Comparison of ENCODE assay signal across 1 cellular context in genomic region chr6:150143521-150144293, GRCh38.
TF ChIP-seq lines count a peak whose summit lies in the region.

No MANE protein-coding gene starts in this region.

TF ChIP-seq in K562, 482 proteins besides CTCF, POLR2A, EP300 and RAD21 (continued from another document and continues in another):
- TF ChIP-seq ZNF232 (CRISPR knock-in tag; IDR thresholded peaks at IDR 0.05) (no peak), PHTF2 (CRISPR knock-in tag; IDR thresholded peaks at IDR 0.05) (no peak), HMG20A (CRISPR knock-in tag; conservative IDR thresholded peaks at IDR 0.05) (no peak), RBBP5 (IDR thresholded peaks at IDR 0.05; ENCODE audit: borderline replicate concordance, insufficient read depth, low read length, poor library complexity, severe bottlenecking) (peak; percentile 7), TEAD1 (CRISPR knock-in tag; IDR thresholded peaks at IDR 0.05) (0 out of 4 replicates have a peak, but pooled peaks of 1 of the 2 experiments have one; percentile 13), NR4A1 (CRISPR knock-in tag; IDR thresholded peaks at IDR 0.05) (no peak), NR4A1 (tag; IDR thresholded peaks at IDR 0.05) (no peak), KAT7 (CRISPR knock-in tag; IDR thresholded peaks at IDR 0.05; ENCODE audit: borderline replicate concordance) (no peak), SMARCC2 (IDR thresholded peaks at IDR 0.05; ENCODE audit: low read depth) (no peak), CHAMP1 (IDR thresholded peaks at IDR 0.05) (no peak), E2F8 (IDR thresholded peaks at IDR 0.05; ENCODE audit: low read depth, partially characterized antibody) (no peak), ZNF639 (CRISPR knock-in tag; conservative IDR thresholded peaks at IDR 0.05 in 1 of 2, IDR thresholded peaks at IDR 0.05 in 1 of 2) (no peak), ZNF696 (CRISPR knock-in tag; conservative IDR thresholded peaks at IDR 0.05) (no peak), EZH2 (IDR thresholded peaks at IDR 0.05; ENCODE audit: borderline replicate concordance, low read depth, low read length) (no peak), GATAD2B (IDR thresholded peaks at IDR 0.05; ENCODE audit: borderline replicate concordance) (no peak), ETV5 (CRISPR knock-in tag; IDR thresholded peaks at IDR 0.05; ENCODE audit: low read depth) (0 out of 2 replicates have a peak, but pooled peaks have one; percentile 57), ZNF512 (tag; IDR thresholded peaks at IDR 0.05) (no peak), ZKSCAN1 (IDR thresholded peaks at IDR 0.05; ENCODE audit: low read depth, low read length) (no peak), FOXA3 (CRISPR knock-in tag; conservative IDR thresholded peaks at IDR 0.05 in 1 of 2, IDR thresholded peaks at IDR 0.05 in 1 of 2) (no peak), CREB5 (CRISPR knock-in tag; IDR thresholded peaks at IDR 0.05) (no peak), E2F4 (CRISPR knock-in tag; IDR thresholded peaks at IDR 0.05; ENCODE audit: low read depth) (no peak), E2F6 (IDR thresholded peaks at IDR 0.05; ENCODE audit: borderline replicate concordance in 1 of 2, extremely low read depth in 1 of 2, insufficient read depth in 1 of 2, insufficient read length in 1 of 2, low read depth in 1 of 2, low read length in 1 of 2, poor library complexity in 1 of 2, severe bottlenecking in 1 of 2) (no peak), CHD2 (IDR thresholded peaks at IDR 0.05; ENCODE audit: low read depth, low read length) (0 out of 2 replicates have a peak, but pooled peaks have one; percentile 10), ZNF766 (CRISPR knock-in tag; conservative IDR thresholded peaks at IDR 0.05) (no peak), MAZ (CRISPR knock-in tag; conservative IDR thresholded peaks at IDR 0.05 in 1 of 2, IDR thresholded peaks at IDR 0.05 in 1 of 2) (0 out of 4 replicates have a peak, but pooled peaks of 1 of the 2 experiments have one; percentile 16), CHD4 (IDR thresholded peaks at IDR 0.05; ENCODE audit: insufficient read depth, insufficient replicate concordance, low read depth, low read length, poor library complexity, severe bottlenecking) (peak; percentile 10), HNRNPL (IDR thresholded peaks at IDR 0.05; ENCODE audit: low read depth, low read length) (no peak), TCF7L2 (IDR thresholded peaks at IDR 0.05; ENCODE audit: low read depth, low read length) (no peak), ELK3 (CRISPR knock-in tag; IDR thresholded peaks at IDR 0.05) (no peak), STAG1 (CRISPR knock-in tag; IDR thresholded peaks at IDR 0.05; ENCODE audit: borderline replicate concordance) (no peak), FIP1L1 (IDR thresholded peaks at IDR 0.05; ENCODE audit: low read depth, low read length, poor library complexity, severe bottlenecking) (no peak), POLR3A (IDR thresholded peaks at IDR 0.05; ENCODE audit: borderline replicate concordance, extremely low read depth, insufficient read depth, insufficient read length) (no peak), SIN3B (IDR thresholded peaks at IDR 0.05; ENCODE audit: low read depth) (no peak), EWSR1 (IDR thresholded peaks at IDR 0.05; ENCODE audit: borderline replicate concordance, low read depth, partially characterized antibody) (no peak), MCM5 (IDR thresholded peaks at IDR 0.05; ENCODE audit: low read depth) (no peak), ID3 (CRISPR knock-in tag; IDR thresholded peaks at IDR 0.05) (no peak), ID3 (tag; IDR thresholded peaks at IDR 0.05) (no peak), MYC (IDR thresholded peaks at IDR 0.05; ENCODE audit: low read depth, low read length) (no peak), MYC (CRISPR knock-in tag; IDR thresholded peaks at IDR 0.05; ENCODE audit: borderline replicate concordance, low read depth) (no peak), NCOA1 (IDR thresholded peaks at IDR 0.05; ENCODE audit: low read depth) (no peak), FOXK1 (CRISPR knock-in tag; IDR thresholded peaks at IDR 0.05; ENCODE audit: borderline replicate concordance) (no peak), NRF1 (conservative IDR thresholded peaks at IDR 0.05 in 1 of 2, IDR thresholded peaks at IDR 0.05 in 1 of 2) (peak; percentile 73 to 75), NCOA6 (IDR thresholded peaks at IDR 0.05) (peak; percentile 30), KDM5B (IDR thresholded peaks at IDR 0.05; ENCODE audit: insufficient replicate concordance, low read depth, low read length) (peak; percentile 28), GABPA (tag; conservative IDR thresholded peaks at IDR 0.05; ENCODE audit: low read depth) (no peak), MNT (conservative IDR thresholded peaks at IDR 0.05) (no peak), MBD1 (CRISPR knock-in tag; IDR thresholded peaks at IDR 0.05) (no peak), FUS (optimal IDR thresholded peaks at IDR 0.05; ENCODE audit: low read depth, low read length) (no peak), HDAC8 (tag; IDR thresholded peaks at IDR 0.05) (no peak), SNAPC5 (CRISPR knock-in tag; IDR thresholded peaks at IDR 0.05) (no peak), JUNB (CRISPR knock-in tag; conservative IDR thresholded peaks at IDR 0.05) (no peak)
